ENCODE assay signal across 8 cellular contexts in the genomic region with DNA sequence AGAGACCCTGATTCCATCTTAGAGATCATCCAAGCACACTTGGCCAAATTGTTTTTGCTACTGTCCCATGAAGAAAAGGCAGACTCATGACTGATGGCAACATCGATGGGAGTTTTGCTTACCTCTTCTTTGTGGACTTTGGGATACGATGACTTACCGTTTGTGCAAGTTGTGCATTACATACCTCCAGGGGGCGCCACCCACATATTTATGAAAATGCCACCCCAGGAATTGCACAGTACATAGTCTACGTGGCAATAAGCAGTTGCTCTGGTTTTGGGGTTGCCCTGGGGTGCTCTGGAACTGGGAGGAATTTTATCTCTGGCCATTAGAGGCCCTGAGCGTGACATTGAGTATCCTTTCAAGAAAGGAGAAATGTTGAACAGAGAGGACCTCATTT.
DNase-seq lines count a peak whose midpoint lies in the region; ATAC-seq and TF ChIP-seq lines count a peak whose summit lies in the region.
"Not testable (repeated sequence)": the region's sequence is repeated elsewhere in the genome, so short reads cannot be mapped to it uniquely, and the experiment has no call there.

No MANE protein-coding gene starts in this region.

- POLR2A ChIA-PET in activated CD4-positive, alpha-beta memory T cell treated with anti-CD3 and anti-CD28 coated beads, Interleukin-2, amount 10 ng/mL, durations not matched to agents 7 days and 5 days (lab: Charles Lee), result not testable (repeated sequence)

- H3K27ac ChIP-seq in body of pancreas; right cardiac atrium (ENCODE audit: low read length): not testable (repeated sequence)

- not testable (repeated sequence) for H3K27ac Mint-ChIP-seq in activated CD4-positive, alpha-beta memory T cell treated with anti-CD3 and anti-CD28 coated beads, Interleukin-2, amount 10 ng/mL, durations not matched to agents 7 days and 5 days; progenitor cell of endocrine pancreas; stimulated activated naive B cell treated with anti-CD40 and anti-IgM and Interleukin-4, amounts not matched to agents 10 μg/mL and 1 μg/mL and 100 μg/mL, for 72 hours

- not testable (repeated sequence) for H3K4me1 Mint-ChIP-seq in activated CD4-positive, alpha-beta memory T cell treated with anti-CD3 and anti-CD28 coated beads, Interleukin-2, amount 10 ng/mL, durations not matched to agents 7 days and 5 days; progenitor cell of endocrine pancreas (ENCODE audit: low read depth); stimulated activated naive B cell treated with anti-CD40 and anti-IgM and Interleukin-4, amounts not matched to agents 10 μg/mL and 1 μg/mL and 100 μg/mL, for 72 hours

- H3K36me3 Mint-ChIP-seq in activated CD4-positive, alpha-beta memory T cell treated with anti-CD3 and anti-CD28 coated beads, Interleukin-2, amount 10 ng/mL, durations not matched to agents 7 days and 5 days (ENCODE audit: low read depth); progenitor cell of endocrine pancreas (ENCODE audit: insufficient read depth); stimulated activated naive B cell treated with anti-CD40 and anti-IgM and Interleukin-4, amounts not matched to agents 10 μg/mL and 1 μg/mL and 100 μg/mL, for 72 hours: not testable (repeated sequence)

- not testable (repeated sequence) for H3K27me3 ChIP-seq in body of pancreas; right cardiac atrium (ENCODE audit: control insufficient read depth, insufficient read depth)

- H3K4me3 Mint-ChIP-seq in activated CD4-positive, alpha-beta memory T cell treated with anti-CD3 and anti-CD28 coated beads, Interleukin-2, amount 10 ng/mL, durations not matched to agents 7 days and 5 days; progenitor cell of endocrine pancreas (ENCODE audit: low read depth); stimulated activated naive B cell treated with anti-CD40 and anti-IgM and Interleukin-4, amounts not matched to agents 10 μg/mL and 1 μg/mL and 100 μg/mL, for 72 hours: not testable (repeated sequence)

- TF ChIP-seq CTCF in body of pancreas (IDR thresholded peaks at IDR 0.05) (peak in 6 of 7 experiments; percentile 8 to 48 (median 35)), progenitor cell of endocrine pancreas (IDR thresholded peaks at IDR 0.05; ENCODE audit: unreplicated experiment) (peak; percentile 59)

- not testable (repeated sequence) for H3K9me3 ChIP-seq in body of pancreas; right cardiac atrium (ENCODE audit: control insufficient read depth, low read length)

- not testable (repeated sequence) for ATAC-seq in body of pancreas; right cardiac atrium; stimulated activated naive B cell treated with anti-CD40 and anti-IgM and Interleukin-4, amounts not matched to agents 10 μg/mL and 1 μg/mL and 100 μg/mL, for 72 hours (replicated peaks)

- H3K4me1 ChIP-seq in body of pancreas; right cardiac atrium (ENCODE audit: control insufficient read depth, insufficient read depth, low read length): not testable (repeated sequence)

- not testable (repeated sequence) for H3K36me3 ChIP-seq in body of pancreas (replicated peaks in 1 of 2; ENCODE audit: insufficient read depth in 1 of 2, low read depth in 2 of 2)

- WGBS in body of pancreas, 2 donors, result 22 to 28% methylated on average over 3 to 6 of the region's 6 CpGs
- WGBS in right cardiac atrium, result 30% methylated on average over 6 of the region's 6 CpGs

- peak; percentile 21 for DNase-seq in DMS53 treated with DMSO at 0.1 percent for 48 hours (lab: John Stamatoyannopoulos, UW; ENCODE audit: unreplicated experiment)
- DNase-seq in M059J (ENCODE audit: low read depth), result peak; percentile 39
- DNase-seq in RPMI8226, result peak; percentile 45
- DNase-seq in activated CD4-positive, alpha-beta memory T cell treated with anti-CD3 and anti-CD28 coated beads, Interleukin-2, amount 10 ng/mL, durations not matched to agents 7 days and 5 days, result peak; percentile 68
- peak; percentile 52 to 74 (median 59) for DNase-seq in body of pancreas
- DNase-seq in right cardiac atrium, result peak in 2 of 3 donors; percentile 42 to 81
- DNase-seq in progenitor cell of endocrine pancreas (ENCODE audit: low spot score, unreplicated experiment), result peak; percentile 31
- DNase-seq in stimulated activated naive B cell treated with anti-CD40 and anti-IgM and Interleukin-4, amounts not matched to agents 10 μg/mL and 1 μg/mL and 100 μg/mL, for 72 hours, result peak; percentile 26

- intact Hi-C loops in body of pancreas (cut with DNase I); right cardiac atrium (cut with DNase I): not testable (repeated sequence)

- H3K27me3 Mint-ChIP-seq in activated CD4-positive, alpha-beta memory T cell treated with anti-CD3 and anti-CD28 coated beads, Interleukin-2, amount 10 ng/mL, durations not matched to agents 7 days and 5 days, result peaks cover 17% of the 10 kb centered on the region
- H3K27me3 Mint-ChIP-seq in progenitor cell of endocrine pancreas, result not testable (repeated sequence)
- H3K27me3 Mint-ChIP-seq in stimulated activated naive B cell treated with anti-CD40 and anti-IgM and Interleukin-4, amounts not matched to agents 10 μg/mL and 1 μg/mL and 100 μg/mL, for 72 hours, result peaks cover 15 to 24% of the 10 kb centered on the region in 2 donors

- CTCF ChIA-PET in activated CD4-positive, alpha-beta memory T cell treated with anti-CD3 and anti-CD28 coated beads, Interleukin-2, amount 10 ng/mL, durations not matched to agents 7 days and 5 days (lab: Charles Lee), result not testable (repeated sequence)

- H3K4me3 ChIP-seq in body of pancreas; right cardiac atrium (ENCODE audit: low read length): not testable (repeated sequence)

- not testable (repeated sequence) for TF ChIP-seq POLR2A in body of pancreas (IDR thresholded peaks at IDR 0.05)

- not testable (repeated sequence) for H3K9me3 Mint-ChIP-seq in activated CD4-positive, alpha-beta memory T cell treated with anti-CD3 and anti-CD28 coated beads, Interleukin-2, amount 10 ng/mL, durations not matched to agents 7 days and 5 days; stimulated activated naive B cell treated with anti-CD40 and anti-IgM and Interleukin-4, amounts not matched to agents 10 μg/mL and 1 μg/mL and 100 μg/mL, for 72 hours
- H3K9me3 Mint-ChIP-seq in progenitor cell of endocrine pancreas (ENCODE audit: low read depth), result peaks cover 18% of the 10 kb centered on the region
